ENCODE assay signal across 1 cellular context in genomic region chr2:101766871-101767739, GRCh38.
A peak's percentile ranks its signal among the peaks of the same experiment; 100 is the strongest.
TF ChIP-seq lines count a peak whose summit lies in the region.

No MANE protein-coding gene starts in this region.

TF ChIP-seq in HepG2, 621 proteins besides CTCF, POLR2A, EP300 and RAD21 (continued from another document and continues in another):
- TF ChIP-seq ARID4A (CRISPR knock-in tag; IDR thresholded peaks at IDR 0.05; ENCODE audit: borderline replicate concordance) (peak; percentile 74; the same call in 1 of the 2 replicates), ZNF670 (CRISPR knock-in tag; IDR thresholded peaks at IDR 0.05; ENCODE audit: borderline replicate concordance) (no peak), ZNF773 (CRISPR knock-in tag; IDR thresholded peaks at IDR 0.05; ENCODE audit: borderline replicate concordance) (no peak), ZNF335 (CRISPR knock-in tag; IDR thresholded peaks at IDR 0.05) (peak; percentile 54; the same call in 1 of the 2 replicates), ZBTB39 (CRISPR knock-in tag; IDR thresholded peaks at IDR 0.05) (no peak), WIZ (CRISPR knock-in tag; IDR thresholded peaks at IDR 0.05) (no peak), CEBPZ (IDR thresholded peaks at IDR 0.05; ENCODE audit: low read length) (no peak), ZBTB43 (CRISPR knock-in tag; conservative IDR thresholded peaks at IDR 0.05) (peak; percentile 87), ZNF382 (CRISPR knock-in tag; IDR thresholded peaks at IDR 0.05; ENCODE audit: borderline replicate concordance) (no peak), CREM (IDR thresholded peaks at IDR 0.05) (peak; percentile 80), CREM (CRISPR knock-in tag; IDR thresholded peaks at IDR 0.05) (no peak), ZNF557 (CRISPR knock-in tag; IDR thresholded peaks at IDR 0.05) (no peak), ERF (CRISPR knock-in tag; IDR thresholded peaks at IDR 0.05) (peak; percentile 83; the same call in 1 of the 2 replicates), ZNF775 (CRISPR knock-in tag; IDR thresholded peaks at IDR 0.05; ENCODE audit: borderline replicate concordance) (no peak), KLF15 (CRISPR knock-in tag; IDR thresholded peaks at IDR 0.05; ENCODE audit: borderline replicate concordance) (no peak), ZNF253 (CRISPR knock-in tag; IDR thresholded peaks at IDR 0.05; ENCODE audit: borderline replicate concordance) (no peak), GATAD2A (CRISPR knock-in tag; IDR thresholded peaks at IDR 0.05) (peak; percentile 95), NR2C2 (CRISPR knock-in tag; IDR thresholded peaks at IDR 0.05; ENCODE audit: borderline replicate concordance) (0 out of 2 replicates have a peak, but pooled peaks have one; percentile 36), NR2F1 (CRISPR knock-in tag; IDR thresholded peaks at IDR 0.05) (peak in 1 of 2 experiments; percentile 11; a peak in 1 of 4 replicates), ZFP91 (CRISPR knock-in tag; IDR thresholded peaks at IDR 0.05; ENCODE audit: borderline replicate concordance) (no peak), ATF7 (IDR thresholded peaks at IDR 0.05) (no peak), ATF7 (CRISPR knock-in tag; IDR thresholded peaks at IDR 0.05) (no peak; the same call in 1 of the 2 replicates), ZBTB25 (CRISPR knock-in tag; IDR thresholded peaks at IDR 0.05) (no peak; the same call in 1 of the 2 replicates), HOXA3 (CRISPR knock-in tag; IDR thresholded peaks at IDR 0.05) (peak; percentile 79), MLX (CRISPR knock-in tag; IDR thresholded peaks at IDR 0.05) (peak; percentile 34; the same call in 1 of the 2 replicates), ZNF296 (CRISPR knock-in tag; conservative IDR thresholded peaks at IDR 0.05) (no peak), ZNF124 (CRISPR knock-in tag; IDR thresholded peaks at IDR 0.05) (peak; percentile 31; the same call in 1 of the 2 replicates), ATM (IDR thresholded peaks at IDR 0.05; ENCODE audit: borderline replicate concordance) (no peak), MED13 (CRISPR knock-in tag; IDR thresholded peaks at IDR 0.05) (peak; percentile 74; the same call in 1 of the 2 replicates), HOMEZ (CRISPR knock-in tag; IDR thresholded peaks at IDR 0.05; ENCODE audit: low read depth) (no peak), TBX3 (IDR thresholded peaks at IDR 0.05; ENCODE audit: borderline replicate concordance) (peak; percentile 82), ZSCAN22 (CRISPR knock-in tag; IDR thresholded peaks at IDR 0.05) (no peak), CBX1 (IDR thresholded peaks at IDR 0.05; ENCODE audit: low read depth) (no peak), ARNTL (CRISPR knock-in tag; IDR thresholded peaks at IDR 0.05) (no peak), MAX (IDR thresholded peaks at IDR 0.05) (peak; percentile 7; the same call in 1 of the 2 replicates), ZNF546 (CRISPR knock-in tag; conservative IDR thresholded peaks at IDR 0.05) (no peak), TERF1 (CRISPR knock-in tag; IDR thresholded peaks at IDR 0.05) (no peak), RXRA (CRISPR knock-in tag; IDR thresholded peaks at IDR 0.05) (peak; percentile 65; the same call in 1 of the 2 replicates), THAP7 (CRISPR knock-in tag; IDR thresholded peaks at IDR 0.05) (no peak), IRX3 (CRISPR knock-in tag; IDR thresholded peaks at IDR 0.05; ENCODE audit: borderline replicate concordance, low read depth) (no peak), GABPB1 (CRISPR knock-in tag; IDR thresholded peaks at IDR 0.05) (no peak), MTF2 (CRISPR knock-in tag; IDR thresholded peaks at IDR 0.05; ENCODE audit: borderline replicate concordance) (no peak), FOXJ3 (CRISPR knock-in tag; IDR thresholded peaks at IDR 0.05; ENCODE audit: borderline replicate concordance) (peak; percentile 92; the same call in 1 of the 2 replicates), KDM5A (IDR thresholded peaks at IDR 0.05; ENCODE audit: borderline replicate concordance, low read length) (no peak; the same call in 1 of the 2 replicates), ZNF768 (CRISPR knock-in tag; IDR thresholded peaks at IDR 0.05) (no peak), HOXA5 (CRISPR knock-in tag; IDR thresholded peaks at IDR 0.05) (peak; percentile 62; the same call in 1 of the 2 replicates)
